ENCODE assay signal across 8 cellular contexts in genomic region chr1:45010855-45011811, GRCh38. TPM values are rescaled to one million over a fixed set of nuclear protein-coding genes. Genes with fewer than 3 reads are reported as not detected.
DNase-seq lines count a peak whose midpoint lies in the region; ATAC-seq and TF ChIP-seq lines count a peak whose summit lies in the region.

Gene HECTD3 (minus strand): TSS chr1:45011324. CDS start chr1:45011257, 67 bp downstream.

- H3K36me3 ChIP-seq in right atrium auricular region (peaks cover 34% of the 10 kb centered on the region), aorta (ENCODE audit: control insufficient read depth in 1 of 2, insufficient read depth in 2 of 2, low read length in 1 of 2) (peaks cover 0 to 7% of the 10 kb centered on the region in 2 donors)

- intact Hi-C loops in aorta (cut with DNase I): loop anchor here (5.0 to 10.0 kb wide), 4 partner anchors 174 to 484 kb away; partner anchors contain the start of genes RNU5D-1 (in 1 of the 2) and TESK2 (in 1 of the 2)

- peak; percentile 62 for DNase-seq in NCI-H1694 treated with DMSO at 0.1 percent for 48 hours (lab: John Stamatoyannopoulos, UW)
- peak; percentile 46 to 81 (median 61) for DNase-seq in T-helper 2 cell
- peak; percentile 86 for DNase-seq in right atrium auricular region (ENCODE audit: low spot score)
- DNase-seq in pulmonary artery endothelial cell (ENCODE audit: low read depth, low spot score): no peak
- peak; percentile 91 to 92 for DNase-seq in aorta

- ATAC-seq in HG02840 (IDR thresholded peaks at IDR 0.05; ENCODE audit: low FRiP score, unreplicated experiment): peak; percentile 48
- ATAC-seq in aorta (ENCODE audit: low FRiP score): peak; percentile 92

- peak within 1 kb of the TSS; percentile 98 to 99 for H3K4me3 ChIP-seq in right atrium auricular region
- H3K4me3 ChIP-seq in aorta (ENCODE audit: low read length in 2 of 2): peak within 1 kb of the TSS; percentile 74 to 89

- H3K27ac ChIP-seq in angular gyrus (ENCODE audit: low read depth, low read length) (peak within 1 kb of the TSS; percentile 77), right atrium auricular region (peak within 1 kb of the TSS; percentile 68 to 84), aorta (ENCODE audit: low read depth in 1 of 2, low read length in 2 of 2) (peak within 1 kb of the TSS in 1 of 2 donors; percentile 60)

- H3K4me1 ChIP-seq in right atrium auricular region (peaks cover 0 to 41% of the 10 kb centered on the region in 2 donors), aorta (ENCODE audit: control insufficient read depth in 1 of 2, insufficient read depth in 2 of 2, low read length in 2 of 2) (no peaks in the 10 kb centered on the region)

- peak; percentile 66 for TF ChIP-seq POLR2A in GM15510 (IDR thresholded peaks at IDR 0.05; ENCODE audit: borderline replicate concordance, extremely low read depth, insufficient read length)

- H3K9me3 ChIP-seq in right atrium auricular region (no peaks in the 10 kb centered on the region), aorta (ENCODE audit: control insufficient read depth, low read length) (no peaks in the 10 kb centered on the region)

- WGBS in aorta, 2 donors: 1% methylated on average over 57 to 62 of the region's 62 CpGs

- TF ChIP-seq CTCF in right atrium auricular region (IDR thresholded peaks at IDR 0.05): no peak

- H3K27me3 ChIP-seq in right atrium auricular region (no peaks in the 10 kb centered on the region), aorta (ENCODE audit: control insufficient read depth in 1 of 2, insufficient read depth in 2 of 2, low read length in 1 of 2) (no peaks in the 10 kb centered on the region)

RNA-seq across cellular contexts. Expression of gene HECTD3, which starts in this region (rescaled TPM):
- total RNA-seq in right atrium auricular region (10 to 100 TPM; 13.0 to 15.6 TPM), pulmonary artery endothelial cell (24.3 and 32.4 TPM in 2 replicates), aorta (10 to 100 TPM; 32.0 to 48.7 TPM)
- polyA plus RNA-seq in aorta: 10 to 100 TPM; 24.2 to 45.2 TPM
